9 cellular contexts compared by ENCODE assay signal in the genomic region with DNA sequence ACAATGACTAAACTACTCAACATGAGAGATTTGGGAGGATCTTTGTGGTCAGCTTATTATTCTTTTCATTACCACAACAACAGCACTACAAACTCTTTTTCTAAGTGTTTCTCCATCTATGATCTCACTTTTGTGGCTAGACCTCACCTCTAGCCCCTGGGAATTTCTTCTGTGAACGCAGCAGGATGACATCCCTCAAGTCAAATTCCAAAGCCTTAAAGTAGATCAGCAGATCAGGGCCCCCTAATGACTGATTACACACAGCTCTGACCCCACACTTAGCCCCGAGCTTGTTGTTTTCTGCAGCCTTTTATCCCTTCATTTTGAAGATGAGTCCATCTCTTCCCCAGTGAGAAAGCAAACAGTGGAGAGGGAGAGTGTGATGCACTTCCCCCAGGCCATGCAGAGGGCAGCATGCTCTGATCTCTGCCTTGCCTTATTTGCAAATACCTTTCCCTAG. TPM values are rescaled to one million over a fixed set of nuclear protein-coding genes. Genes with fewer than 3 reads are reported as not detected.
DNase-seq lines count a peak whose midpoint lies in the region; ATAC-seq and TF ChIP-seq lines count a peak whose summit lies in the region.
"Had no signal": no experiment of that assay in that cellular context is flagged by ENCODE, and none has a peak within 500 bp of the region (broad histone marks: within the 10 kb centered on the region; RNA-seq: fewer than 3 reads in every experiment).

No MANE protein-coding gene starts in this region.

- DNase-seq in EL (peak; percentile 94), M059J (ENCODE audit: low read depth) (peak; percentile 94), cardiac fibroblast (ENCODE audit: low read depth in 2 of 2) (peak; percentile 19 to 81), neuronal stem cell (ENCODE audit: low spot score) (no peak), DMS153 (lab: John Stamatoyannopoulos, UW) (no peak), posterior vena cava (ENCODE audit: low spot score) (no peak), SIG-M5 (lab: John Stamatoyannopoulos, UW) (no peak)
- DNase-seq: NCI-H1417 treated with DMSO at 0.1 percent for 48 hours had no signal

- peak overlapping the region; percentile 21 for H2AFZ ChIP-seq in neuronal stem cell (ENCODE audit: low read length)

- intact Hi-C loops in posterior vena cava (cut with DNase I) = no loop called here

- no peak overlapping the region for H4K91ac ChIP-seq in neuronal stem cell (ENCODE audit: low read depth, low read length, poor library complexity)

- H3K9me3 ChIP-seq in neuronal stem cell (replicated peaks in 1 of 2; ENCODE audit: control insufficient read depth in 2 of 2, insufficient read depth in 1 of 2, low read depth in 1 of 2, low read length in 2 of 2) = no peaks in the 10 kb centered on the region

- H4K8ac ChIP-seq in neuronal stem cell (ENCODE audit: low read depth, low read length) = no peak overlapping the region

- no peak overlapping the region for H3K4me2 ChIP-seq in neuronal stem cell (ENCODE audit: insufficient read depth, low read length, poor library complexity, severe bottlenecking)

- no peak overlapping the region for H3K9ac ChIP-seq in neuronal stem cell (ENCODE audit: low read depth, low read length, poor library complexity)

- no peaks in the 10 kb centered on the region for H3K79me1 ChIP-seq in neuronal stem cell (ENCODE audit: low read depth, low read length)

- no peak overlapping the region for H2BK120ac ChIP-seq in neuronal stem cell (ENCODE audit: low read depth, low read length)

- no peak overlapping the region for H2BK12ac ChIP-seq in neuronal stem cell (ENCODE audit: low read length)

- H3K27ac ChIP-seq in neuronal stem cell (replicated peaks; ENCODE audit: low read length) = no peak overlapping the region

- H3K4me1 ChIP-seq in neuronal stem cell (ENCODE audit: control insufficient read depth in 2 of 2, insufficient read depth in 1 of 2, low read depth in 1 of 2, low read length in 2 of 2) = no peaks in the 10 kb centered on the region

- no peak overlapping the region for H2BK15ac ChIP-seq in neuronal stem cell (ENCODE audit: low read length)

- H3K27me3 ChIP-seq in neuronal stem cell (ENCODE audit: control insufficient read depth in 3 of 3, insufficient read depth in 3 of 3, low read depth in 1 of 3, low read length in 3 of 3) = peaks cover 0 to 7% (median 0%) of the 10 kb centered on the region in 3 experiments

- peak; percentile 16 for TF ChIP-seq CTCF in cardiac fibroblast (IDR thresholded peaks at IDR 0.05; ENCODE audit: low read depth, low read length)

- no peak overlapping the region for H3K4ac ChIP-seq in neuronal stem cell (ENCODE audit: low read length)

- no peaks in the 10 kb centered on the region for H3K36me3 ChIP-seq in neuronal stem cell (replicated peaks in 1 of 2; ENCODE audit: control insufficient read depth in 2 of 2, insufficient read depth in 2 of 2, low read length in 2 of 2)

- no CpG with 5 or more reads among the region's 2 CpGs for WGBS in neuronal stem cell (ENCODE audit: extremely low coverage in 2 of 2, insufficient read length in 2 of 2, insufficient replicate concordance in 1 of 2), 2 donors

- no peak overlapping the region for H3K4me3 ChIP-seq in cardiac fibroblast (replicated peaks in 1 of 2; ENCODE audit: low read depth in 2 of 2, low read length in 2 of 2)
- H3K4me3 ChIP-seq in neuronal stem cell (ENCODE audit: low read length in 2 of 2) = no peak overlapping the region

- no peak overlapping the region for H2AK5ac ChIP-seq in neuronal stem cell (ENCODE audit: low read depth, low read length)

- H3K23ac ChIP-seq in neuronal stem cell (ENCODE audit: low read depth, low read length, poor library complexity) = no peak overlapping the region

- ATAC-seq in GM18867 (IDR thresholded peaks at IDR 0.05; ENCODE audit: unreplicated experiment) = no peak

- H2BK5ac ChIP-seq in neuronal stem cell (ENCODE audit: low read length) = no peak overlapping the region

- H3K18ac ChIP-seq in neuronal stem cell (ENCODE audit: low read length) = no peak overlapping the region

- H3K14ac ChIP-seq in neuronal stem cell (ENCODE audit: low read length) = no peak overlapping the region

RNA-seq across cellular contexts. Expression of gene TFAM, which starts 27.3 kb away (rescaled TPM):
- total RNA-seq in M059J (2014; rRNA removed; shearing (Covaris generic)) = 41.7 and 42.2 TPM in 2 replicates
- polyA plus RNA-seq in neuronal stem cell (2013, experiment 1 of 2) = 51.9 TPM
- 53.6 TPM for polyA plus RNA-seq in neuronal stem cell (2013, experiment 2 of 2)
- 10 to 100 TPM; 19.4 to 21.9 TPM for total RNA-seq in posterior vena cava

Comparison
In these comparisons a context has a peak if more than half of its experiments do, and no peak if none do; other contexts are left out.
1. DNase-seq: peak in EL (single experiment), M059J (single experiment) and cardiac fibroblast (2 of 2); none in neuronal stem cell (single experiment), DMS153 (single experiment), posterior vena cava (single experiment) and SIG-M5 (single experiment).